1 cellular context compared by ENCODE assay signal in genomic region chr17:44981221-44981968, GRCh38.
TF ChIP-seq lines count a peak whose summit lies in the region.

No MANE protein-coding gene starts in this region.

TF ChIP-seq in HepG2, 621 proteins besides CTCF, POLR2A, EP300 and RAD21 (continued from another document and continues in another):
- no peak for TF ChIP-seq HMGXB4 (CRISPR knock-in tag; IDR thresholded peaks at IDR 0.05; ENCODE audit: borderline replicate concordance in 1 of 2, low read depth in 1 of 2)
- no peak for TF ChIP-seq KLF6 (CRISPR knock-in tag; IDR thresholded peaks at IDR 0.05)
- no peak for TF ChIP-seq HMGA1 (CRISPR knock-in tag; conservative IDR thresholded peaks at IDR 0.05)
- peak; percentile 90 for TF ChIP-seq CREB1 (IDR thresholded peaks at IDR 0.05)
- TF ChIP-seq CREB1 (CRISPR knock-in tag; IDR thresholded peaks at IDR 0.05): peak; percentile 85
- TF ChIP-seq HNF1B (CRISPR knock-in tag; IDR thresholded peaks at IDR 0.05): peak; percentile 62
- no peak for TF ChIP-seq SMAD9 (CRISPR knock-in tag; IDR thresholded peaks at IDR 0.05)
- 0 out of 2 replicates have a peak, but pooled peaks have one; percentile 41 for TF ChIP-seq NAIF1 (CRISPR knock-in tag; IDR thresholded peaks at IDR 0.05; ENCODE audit: borderline replicate concordance)
- no peak for TF ChIP-seq MAF1 (CRISPR knock-in tag; IDR thresholded peaks at IDR 0.05; ENCODE audit: borderline replicate concordance)
- 0 out of 2 replicates have a peak, but pooled peaks have one; percentile 22 for TF ChIP-seq TBX2 (CRISPR knock-in tag; IDR thresholded peaks at IDR 0.05; ENCODE audit: borderline replicate concordance)
- TF ChIP-seq ZFP36L1 (CRISPR knock-in tag; IDR thresholded peaks at IDR 0.05): 0 out of 2 replicates have a peak, but pooled peaks have one; percentile 19
- no peak for TF ChIP-seq ZNF468 (CRISPR knock-in tag; IDR thresholded peaks at IDR 0.05)
- no peak for TF ChIP-seq ZNF547 (CRISPR knock-in tag; IDR thresholded peaks at IDR 0.05)
- TF ChIP-seq SP4 (CRISPR knock-in tag; IDR thresholded peaks at IDR 0.05): no peak
- no peak for TF ChIP-seq ZFP37 (CRISPR knock-in tag; IDR thresholded peaks at IDR 0.05; ENCODE audit: borderline replicate concordance)
- TF ChIP-seq, protein P1, sequence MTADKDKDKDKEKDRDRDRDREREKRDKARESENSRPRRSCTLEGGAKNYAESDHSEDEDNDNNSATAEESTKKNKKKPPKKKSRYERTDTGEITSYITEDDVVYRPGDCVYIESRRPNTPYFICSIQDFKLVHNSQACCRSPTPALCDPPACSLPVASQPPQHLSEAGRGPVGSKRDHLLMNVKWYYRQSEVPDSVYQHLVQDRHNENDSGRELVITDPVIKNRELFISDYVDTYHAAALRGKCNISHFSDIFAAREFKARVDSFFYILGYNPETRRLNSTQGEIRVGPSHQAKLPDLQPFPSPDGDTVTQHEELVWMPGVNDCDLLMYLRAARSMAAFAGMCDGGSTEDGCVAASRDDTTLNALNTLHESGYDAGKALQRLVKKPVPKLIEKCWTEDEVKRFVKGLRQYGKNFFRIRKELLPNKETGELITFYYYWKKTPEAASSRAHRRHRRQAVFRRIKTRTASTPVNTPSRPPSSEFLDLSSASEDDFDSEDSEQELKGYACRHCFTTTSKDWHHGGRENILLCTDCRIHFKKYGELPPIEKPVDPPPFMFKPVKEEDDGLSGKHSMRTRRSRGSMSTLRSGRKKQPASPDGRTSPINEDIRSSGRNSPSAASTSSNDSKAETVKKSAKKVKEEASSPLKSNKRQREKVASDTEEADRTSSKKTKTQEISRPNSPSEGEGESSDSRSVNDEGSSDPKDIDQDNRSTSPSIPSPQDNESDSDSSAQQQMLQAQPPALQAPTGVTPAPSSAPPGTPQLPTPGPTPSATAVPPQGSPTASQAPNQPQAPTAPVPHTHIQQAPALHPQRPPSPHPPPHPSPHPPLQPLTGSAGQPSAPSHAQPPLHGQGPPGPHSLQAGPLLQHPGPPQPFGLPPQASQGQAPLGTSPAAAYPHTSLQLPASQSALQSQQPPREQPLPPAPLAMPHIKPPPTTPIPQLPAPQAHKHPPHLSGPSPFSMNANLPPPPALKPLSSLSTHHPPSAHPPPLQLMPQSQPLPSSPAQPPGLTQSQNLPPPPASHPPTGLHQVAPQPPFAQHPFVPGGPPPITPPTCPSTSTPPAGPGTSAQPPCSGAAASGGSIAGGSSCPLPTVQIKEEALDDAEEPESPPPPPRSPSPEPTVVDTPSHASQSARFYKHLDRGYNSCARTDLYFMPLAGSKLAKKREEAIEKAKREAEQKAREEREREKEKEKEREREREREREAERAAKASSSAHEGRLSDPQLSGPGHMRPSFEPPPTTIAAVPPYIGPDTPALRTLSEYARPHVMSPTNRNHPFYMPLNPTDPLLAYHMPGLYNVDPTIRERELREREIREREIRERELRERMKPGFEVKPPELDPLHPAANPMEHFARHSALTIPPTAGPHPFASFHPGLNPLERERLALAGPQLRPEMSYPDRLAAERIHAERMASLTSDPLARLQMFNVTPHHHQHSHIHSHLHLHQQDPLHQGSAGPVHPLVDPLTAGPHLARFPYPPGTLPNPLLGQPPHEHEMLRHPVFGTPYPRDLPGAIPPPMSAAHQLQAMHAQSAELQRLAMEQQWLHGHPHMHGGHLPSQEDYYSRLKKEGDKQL (CRISPR knock-in tag; IDR thresholded peaks at IDR 0.05; ENCODE audit: low read depth): no peak
- no peak for TF ChIP-seq SIX4 (CRISPR knock-in tag; IDR thresholded peaks at IDR 0.05)
- TF ChIP-seq, protein P2, sequence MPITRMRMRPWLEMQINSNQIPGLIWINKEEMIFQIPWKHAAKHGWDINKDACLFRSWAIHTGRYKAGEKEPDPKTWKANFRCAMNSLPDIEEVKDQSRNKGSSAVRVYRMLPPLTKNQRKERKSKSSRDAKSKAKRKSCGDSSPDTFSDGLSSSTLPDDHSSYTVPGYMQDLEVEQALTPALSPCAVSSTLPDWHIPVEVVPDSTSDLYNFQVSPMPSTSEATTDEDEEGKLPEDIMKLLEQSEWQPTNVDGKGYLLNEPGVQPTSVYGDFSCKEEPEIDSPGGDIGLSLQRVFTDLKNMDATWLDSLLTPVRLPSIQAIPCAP (CRISPR knock-in tag; IDR thresholded peaks at IDR 0.05; ENCODE audit: low read depth): peak; percentile 76; the same call in 1 of the 2 replicates
- 0 out of 2 replicates have a peak, but pooled peaks have one; percentile 9 for TF ChIP-seq SMC3 (IDR thresholded peaks at IDR 0.05; ENCODE audit: low read length)
- peak; percentile 92 for TF ChIP-seq ZNF670 (CRISPR knock-in tag; IDR thresholded peaks at IDR 0.05; ENCODE audit: borderline replicate concordance)
- no peak for TF ChIP-seq CSRNP1 (CRISPR knock-in tag; IDR thresholded peaks at IDR 0.05)
- no peak for TF ChIP-seq PHF5A (CRISPR knock-in tag; IDR thresholded peaks at IDR 0.05; ENCODE audit: low read depth, unreplicated experiment)
- TF ChIP-seq ZZZ3 (CRISPR knock-in tag; IDR thresholded peaks at IDR 0.05; ENCODE audit: borderline replicate concordance): no peak
- TF ChIP-seq MLX (CRISPR knock-in tag; IDR thresholded peaks at IDR 0.05): peak; percentile 83; the same call in 1 of the 2 replicates
- TF ChIP-seq ZNF788 (CRISPR knock-in tag; IDR thresholded peaks at IDR 0.05; ENCODE audit: borderline replicate concordance): no peak
- TF ChIP-seq SALL1 (CRISPR knock-in tag; IDR thresholded peaks at IDR 0.05): peak; percentile 37; the same call in 1 of the 2 replicates
- no peak for TF ChIP-seq NPAS2 (CRISPR knock-in tag; IDR thresholded peaks at IDR 0.05; ENCODE audit: borderline replicate concordance)
- no peak for TF ChIP-seq ONECUT2 (CRISPR knock-in tag; IDR thresholded peaks at IDR 0.05)
- peak; percentile 86; the same call in 1 of the 2 replicates for TF ChIP-seq KDM1A (CRISPR knock-in tag; IDR thresholded peaks at IDR 0.05)
- TF ChIP-seq, protein P3, sequence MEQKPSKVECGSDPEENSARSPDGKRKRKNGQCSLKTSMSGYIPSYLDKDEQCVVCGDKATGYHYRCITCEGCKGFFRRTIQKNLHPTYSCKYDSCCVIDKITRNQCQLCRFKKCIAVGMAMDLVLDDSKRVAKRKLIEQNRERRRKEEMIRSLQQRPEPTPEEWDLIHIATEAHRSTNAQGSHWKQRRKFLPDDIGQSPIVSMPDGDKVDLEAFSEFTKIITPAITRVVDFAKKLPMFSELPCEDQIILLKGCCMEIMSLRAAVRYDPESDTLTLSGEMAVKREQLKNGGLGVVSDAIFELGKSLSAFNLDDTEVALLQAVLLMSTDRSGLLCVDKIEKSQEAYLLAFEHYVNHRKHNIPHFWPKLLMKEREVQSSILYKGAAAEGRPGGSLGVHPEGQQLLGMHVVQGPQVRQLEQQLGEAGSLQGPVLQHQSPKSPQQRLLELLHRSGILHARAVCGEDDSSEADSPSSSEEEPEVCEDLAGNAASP (CRISPR knock-in tag; IDR thresholded peaks at IDR 0.05; ENCODE audit: borderline replicate concordance): peak; percentile 51
- no peak for TF ChIP-seq GPBP1L1 (CRISPR knock-in tag; IDR thresholded peaks at IDR 0.05)
- TF ChIP-seq PCBP1 (IDR thresholded peaks at IDR 0.05; ENCODE audit: borderline replicate concordance, low read depth, low read length): no peak
- TF ChIP-seq SIX1 (CRISPR knock-in tag; IDR thresholded peaks at IDR 0.05; ENCODE audit: borderline replicate concordance): peak; percentile 72; the same call in 1 of the 2 replicates
- peak; percentile 14; the same call in 1 of the 2 replicates for TF ChIP-seq HNF4A (CRISPR knock-in tag; IDR thresholded peaks at IDR 0.05)
- no peak for TF ChIP-seq ZFP62 (CRISPR knock-in tag; IDR thresholded peaks at IDR 0.05)
- TF ChIP-seq ARID5B (CRISPR knock-in tag; IDR thresholded peaks at IDR 0.05): peak; percentile 61
- peak; percentile 96 for TF ChIP-seq CEBPB (IDR thresholded peaks at IDR 0.05; ENCODE audit: borderline replicate concordance, low read depth, low read length)
- peak; percentile 83 for TF ChIP-seq JUND (CRISPR knock-in tag; IDR thresholded peaks at IDR 0.05)
- 0 out of 2 replicates have a peak, but pooled peaks have one; percentile 79 for TF ChIP-seq ZNF33A (CRISPR knock-in tag; IDR thresholded peaks at IDR 0.05; ENCODE audit: borderline replicate concordance)
- no peak for TF ChIP-seq ZNF431 (CRISPR knock-in tag; IDR thresholded peaks at IDR 0.05; ENCODE audit: borderline replicate concordance, low read depth)
- no peak for TF ChIP-seq CHCHD3 (CRISPR knock-in tag; IDR thresholded peaks at IDR 0.05)
- peak; percentile 93 for TF ChIP-seq CEBPG (CRISPR knock-in tag; IDR thresholded peaks at IDR 0.05)
